Comparison of ENCODE assay signal across 8 cellular contexts in the genomic region with DNA sequence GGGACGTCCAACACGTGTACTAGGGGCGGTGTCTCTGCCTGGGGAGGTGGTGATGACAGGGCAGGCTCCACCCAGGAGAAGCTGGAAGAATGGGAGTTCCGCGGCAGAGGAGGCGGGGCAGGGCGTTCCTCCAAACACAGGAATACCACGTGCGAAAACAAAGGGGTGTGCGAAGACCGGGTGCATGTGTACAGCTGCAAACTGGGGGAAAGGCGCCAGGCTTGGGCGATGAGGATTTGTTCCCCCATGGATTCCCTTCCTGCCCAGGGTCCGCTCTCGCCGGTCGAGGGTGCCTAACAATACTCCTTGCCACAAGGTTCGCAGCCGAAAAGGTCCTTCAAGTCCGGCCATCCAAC. TPM values are rescaled to one million over a fixed set of nuclear protein-coding genes. Genes with fewer than 3 reads are reported as not detected.
DNase-seq lines count a peak whose midpoint lies in the region; ATAC-seq and TF ChIP-seq lines count a peak whose summit lies in the region.

No MANE protein-coding gene starts in this region.

- in situ Hi-C loops in brain microvascular endothelial cell (cut with HindIII; ENCODE audit: low pct_ligation_motif_present, low sequenced_read_pairs): no loop called here

- peak; percentile 3 for ATAC-seq in HG02588 (IDR thresholded peaks at IDR 0.05; ENCODE audit: unreplicated experiment)

- H3K9me3 ChIP-seq in iPS-20b (ENCODE audit: insufficient read depth, low read depth, low read length) (no peaks in the 10 kb centered on the region), skeletal muscle tissue (ENCODE audit: control insufficient read depth in 3 of 3, low read length in 3 of 3) (no peaks in the 10 kb centered on the region)

- H3K4me3 Mint-ChIP-seq in T-helper 1 cell treated with Interleukin-12 subunit alpha and Interleukin-12 subunit beta and Interleukin-4 antibody, amounts not matched to agents 30 μg/mL and 1 μg/mL, for 36 hours: peak overlapping the region; percentile 88

- peak overlapping the region; percentile 78 for H3K27ac ChIP-seq in brain microvascular endothelial cell
- no peak overlapping the region for H3K27ac ChIP-seq in iPS-20b (ENCODE audit: low read length)
- H3K27ac ChIP-seq in skeletal muscle tissue (ENCODE audit: low read depth, low read length): peak overlapping the region; percentile 54

- TF ChIP-seq CTCF in brain microvascular endothelial cell (IDR thresholded peaks at IDR 0.05; ENCODE audit: low read depth, low read length, missing control alignments): no peak

- H3K9me3 Mint-ChIP-seq in T-helper 1 cell treated with Interleukin-12 subunit alpha and Interleukin-12 subunit beta and Interleukin-4 antibody, amounts not matched to agents 30 μg/mL and 1 μg/mL, for 36 hours: no peaks in the 10 kb centered on the region

- H3K4me1 Mint-ChIP-seq in T-helper 1 cell treated with Interleukin-12 subunit alpha and Interleukin-12 subunit beta and Interleukin-4 antibody, amounts not matched to agents 30 μg/mL and 1 μg/mL, for 36 hours (ENCODE audit: low read depth): peaks cover 48% of the 10 kb centered on the region

- H3K27me3 ChIP-seq in brain microvascular endothelial cell (replicated peaks) (no peaks in the 10 kb centered on the region), iPS-20b (ENCODE audit: insufficient read depth, low read length) (no peaks in the 10 kb centered on the region), skeletal muscle tissue (ENCODE audit: control insufficient read depth in 3 of 3, insufficient read depth in 3 of 3, low read length in 3 of 3) (no peaks in the 10 kb centered on the region)

- H3K4me3 ChIP-seq in brain microvascular endothelial cell (ENCODE audit: low read depth, low read length): peak overlapping the region; percentile 93
- peak overlapping the region; percentile 77 for H3K4me3 ChIP-seq in iPS-20b (ENCODE audit: low read length)
- peak overlapping the region; percentile 93 to 97 (median 95) for H3K4me3 ChIP-seq in skeletal muscle tissue (ENCODE audit: low read length in 3 of 3)

- DNase-seq in EH (ENCODE audit: low read depth) (peak; percentile 88), NCI-H146 treated with DMSO at 0.1 percent for 48 hours (lab: John Stamatoyannopoulos, UW; ENCODE audit: unreplicated experiment) (peak; percentile 55), brain microvascular endothelial cell (peak; percentile 91), pons (ENCODE audit: low spot score) (no peak)

- H3K4me1 ChIP-seq in iPS-20b (ENCODE audit: insufficient read depth, low read length) (peaks cover 17% of the 10 kb centered on the region), skeletal muscle tissue (ENCODE audit: control insufficient read depth in 3 of 3, insufficient read depth in 3 of 3, low read length in 3 of 3) (peaks cover 4 to 14% (median 9%) of the 10 kb centered on the region in 3 donors)

- peaks cover 7% of the 10 kb centered on the region for H3K36me3 ChIP-seq in brain microvascular endothelial cell (replicated peaks)
- H3K36me3 ChIP-seq in iPS-20b (ENCODE audit: insufficient read depth, low read depth, low read length): peaks cover 15% of the 10 kb centered on the region; the same call in 1 of the 2 replicates
- H3K36me3 ChIP-seq in skeletal muscle tissue (ENCODE audit: control insufficient read depth in 3 of 3, insufficient read depth in 3 of 3, low read length in 3 of 3): peaks cover 8 to 11% (median 10%) of the 10 kb centered on the region in 3 donors

- H3K27ac Mint-ChIP-seq in T-helper 1 cell treated with Interleukin-12 subunit alpha and Interleukin-12 subunit beta and Interleukin-4 antibody, amounts not matched to agents 30 μg/mL and 1 μg/mL, for 36 hours: peak overlapping the region; percentile 68

- H3K9ac ChIP-seq in iPS-20b (ENCODE audit: low read depth, low read length): peak overlapping the region; percentile 26; the same call in 1 of the 2 replicates
- peak overlapping the region; percentile 70 to 90 (median 80) for H3K9ac ChIP-seq in skeletal muscle tissue (ENCODE audit: low read depth in 1 of 3, low read length in 3 of 3)

- H3K36me3 Mint-ChIP-seq in T-helper 1 cell treated with Interleukin-12 subunit alpha and Interleukin-12 subunit beta and Interleukin-4 antibody, amounts not matched to agents 30 μg/mL and 1 μg/mL, for 36 hours (ENCODE audit: low read depth): peaks cover 10% of the 10 kb centered on the region

- no peaks in the 10 kb centered on the region for H3K27me3 Mint-ChIP-seq in T-helper 1 cell treated with Interleukin-12 subunit alpha and Interleukin-12 subunit beta and Interleukin-4 antibody, amounts not matched to agents 30 μg/mL and 1 μg/mL, for 36 hours (ENCODE audit: low read depth)

RNA-seq across cellular contexts. Expression of gene ZSCAN2, which starts 0.5 kb away (rescaled TPM):
- total RNA-seq in skeletal muscle tissue: 13.6 TPM

RNA-seq across cellular contexts. Expression of gene WDR73, which starts 53.8 kb away (rescaled TPM):
- total RNA-seq in skeletal muscle tissue: 16.2 TPM

RNA-seq across cellular contexts. Expression of gene NMB, which starts 57.7 kb away (rescaled TPM):
- 0.52 TPM for total RNA-seq in skeletal muscle tissue
